17 cellular contexts compared by ENCODE assay signal in the genomic region with DNA sequence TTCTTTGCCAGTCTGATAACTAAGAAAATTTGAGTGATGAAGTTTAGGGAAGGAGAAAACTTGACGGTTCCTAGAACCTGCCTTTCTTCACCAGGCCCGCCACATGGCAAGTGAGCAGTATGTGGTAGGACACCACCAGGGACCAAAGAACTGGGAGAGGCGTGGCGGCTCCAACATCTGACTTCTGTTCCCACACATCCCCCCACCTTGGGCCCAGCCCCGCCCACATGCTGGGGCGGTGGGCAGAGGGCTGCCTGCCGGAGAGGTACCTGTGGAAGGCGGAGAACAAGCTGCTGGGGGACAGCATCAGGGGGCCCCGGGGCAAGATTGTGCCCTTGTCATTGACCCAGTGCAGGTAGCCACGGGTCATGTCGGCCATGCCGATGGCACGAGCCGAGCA.
DNase-seq lines count a peak whose midpoint lies in the region; ATAC-seq and TF ChIP-seq lines count a peak whose summit lies in the region.
"Had no signal": no experiment of that assay in that cellular context is flagged by ENCODE, and none has a peak within 500 bp of the region (broad histone marks: within the 10 kb centered on the region; RNA-seq: fewer than 3 reads in every experiment).

No MANE protein-coding gene starts in this region.

- no peaks in the 10 kb centered on the region for H3K27me3 Mint-ChIP-seq in stimulated activated naive CD8-positive, alpha-beta T cell treated with anti-CD3 and anti-CD28 coated beads, Interleukin-15, Interleukin-2, amounts not matched to agents 100 ng/mL and 50 ng/mL, for 24 hours
- H3K27me3 Mint-ChIP-seq in WTC11 (ENCODE audit: low read depth) = no peaks in the 10 kb centered on the region
- H3K27me3 Mint-ChIP-seq: CD4-positive, CD25-positive, alpha-beta regulatory T cell had no signal

- no peak overlapping the region for H3K4me3 Mint-ChIP-seq in stimulated activated naive CD8-positive, alpha-beta T cell treated with anti-CD3 and anti-CD28 coated beads, Interleukin-15, Interleukin-2, amounts not matched to agents 100 ng/mL and 50 ng/mL, for 24 hours
- H3K4me3 Mint-ChIP-seq in WTC11 = no peak overlapping the region
- H3K4me3 Mint-ChIP-seq: CD4-positive, CD25-positive, alpha-beta regulatory T cell had no signal

- WGBS in lung, 2 donors = 97% methylated on average over 14 of the region's 14 CpGs

- H3K4me1 Mint-ChIP-seq in stimulated activated naive CD8-positive, alpha-beta T cell treated with anti-CD3 and anti-CD28 coated beads, Interleukin-15, Interleukin-2, amounts not matched to agents 100 ng/mL and 50 ng/mL, for 24 hours (ENCODE audit: low read depth) = peaks cover 12% of the 10 kb centered on the region
- peaks cover 27% of the 10 kb centered on the region for H3K4me1 Mint-ChIP-seq in WTC11

- DNase-seq in stimulated activated naive CD8-positive, alpha-beta T cell treated with anti-CD3 and anti-CD28 coated beads, Interleukin-15, Interleukin-2, amounts not matched to agents 100 U/mL and 50 U/mL, for 24 hours = no peak
- DNase-seq in WTC11 (ENCODE audit: low spot score) (no peak), lung (ENCODE audit: low spot score) (peak; percentile 26), EL (no peak), inferior parietal cortex (ENCODE audit: extremely low spot score) (no peak), GM13977 (ENCODE audit: low spot score) (no peak)
- DNase-seq: CD4-positive, CD25-positive, alpha-beta regulatory T cell; DMS79; HCEC 1CT; MV-4-11; NCI-H1436 treated with DMSO at 0.1 percent for 48 hours; NCI-H2029 treated with DMSO at 0.1 percent for 48 hours; NCI-H2171 treated with DMSO at 0.1 percent for 48 hours; NCI-H748 treated with DMSO at 0.1 percent for 48 hours; PC-9 had no signal

- no peak for TF ChIP-seq CTCF in WTC11 (IDR thresholded peaks at IDR 0.05)
- TF ChIP-seq CTCF in lung (IDR thresholded peaks at IDR 0.05; ENCODE audit: control extremely low read depth, extremely low read depth) = no peak
- no peak for TF ChIP-seq CTCF in GM13977 (IDR thresholded peaks at IDR 0.05; ENCODE audit: extremely low read depth, insufficient read depth, missing control alignments)

- H3K36me3 Mint-ChIP-seq in stimulated activated naive CD8-positive, alpha-beta T cell treated with anti-CD3 and anti-CD28 coated beads, Interleukin-15, Interleukin-2, amounts not matched to agents 100 ng/mL and 50 ng/mL, for 24 hours (ENCODE audit: low read depth) = peaks cover 80% of the 10 kb centered on the region
- peaks cover 51% of the 10 kb centered on the region for H3K36me3 Mint-ChIP-seq in WTC11

- H3K9me3 Mint-ChIP-seq in stimulated activated naive CD8-positive, alpha-beta T cell treated with anti-CD3 and anti-CD28 coated beads, Interleukin-15, Interleukin-2, amounts not matched to agents 100 ng/mL and 50 ng/mL, for 24 hours = no peaks in the 10 kb centered on the region
- H3K9me3 Mint-ChIP-seq in WTC11 = no peaks in the 10 kb centered on the region
- H3K9me3 Mint-ChIP-seq: CD4-positive, CD25-positive, alpha-beta regulatory T cell had no signal

- no peaks in the 10 kb centered on the region for H3K27me3 ChIP-seq in lung (ENCODE audit: control insufficient read depth, insufficient read depth)
- H3K27me3 ChIP-seq: SJSA1 had no signal

- no peaks in the 10 kb centered on the region for H3K4me1 ChIP-seq in lung (ENCODE audit: control insufficient read depth in 2 of 2, insufficient read depth in 2 of 2, low read length in 2 of 2)
- H3K4me1 ChIP-seq: SJSA1 had no signal

- CTCF ChIA-PET in WTC11 (lab: Charles Lee) = interaction anchor here (0.7 kb wide), 1 partner anchor 156 kb away, joined by 3 read pairs; no protein-coding TSS in a partner anchor

- POLR2A ChIA-PET in WTC11 (lab: Charles Lee) = no interaction called here

- no peak overlapping the region for H3K4me3 ChIP-seq in lung
- H3K4me3 ChIP-seq: PC-9, SJSA1 had no signal

- ATAC-seq in stimulated activated naive CD8-positive, alpha-beta T cell treated with anti-CD3 and anti-CD28 coated beads, Interleukin-15, Interleukin-2, amounts not matched to agents 100 U/mL and 50 U/mL, for 24 hours = no peak
- ATAC-seq in WTC11 (peak; percentile 47), lung (ENCODE audit: insufficient read depth, low FRiP score) (no peak)

- H3K27ac ChIP-seq in lung (ENCODE audit: low read depth in 1 of 2, low read length in 1 of 2) = no peak overlapping the region
- H3K27ac ChIP-seq: PC-9, SJSA1 had no signal

- H3K27ac Mint-ChIP-seq in stimulated activated naive CD8-positive, alpha-beta T cell treated with anti-CD3 and anti-CD28 coated beads, Interleukin-15, Interleukin-2, amounts not matched to agents 100 ng/mL and 50 ng/mL, for 24 hours = peak overlapping the region; percentile 21
- no peak overlapping the region for H3K27ac Mint-ChIP-seq in WTC11

- in situ Hi-C loops in GM13977 (cut with MboI; ENCODE audit: low pct_unique_long_range_greater_than_20kb, low sequenced_read_pairs, unreplicated experiment) = no loop called here

- no peaks in the 10 kb centered on the region for H3K9me3 ChIP-seq in lung (ENCODE audit: control insufficient read depth in 2 of 2, insufficient read depth in 1 of 2, low read length in 1 of 2)
- H3K9me3 ChIP-seq: SJSA1 had no signal

- peaks cover 28 to 58% of the 10 kb centered on the region in 2 donors for H3K36me3 ChIP-seq in lung (ENCODE audit: control insufficient read depth in 2 of 2, insufficient read depth in 2 of 2, low read length in 2 of 2)

TF ChIP-seq in WTC11, 78 proteins besides CTCF, POLR2A, EP300 and RAD21:
- no peak for TF ChIP-seq RORB (CRISPR knock-in tag; IDR thresholded peaks at IDR 0.05)
- no peak for TF ChIP-seq HMGA2 (CRISPR knock-in tag; IDR thresholded peaks at IDR 0.05)
- no peak for TF ChIP-seq NFYB (CRISPR knock-in tag; conservative IDR thresholded peaks at IDR 0.05; ENCODE audit: low read depth)
- TF ChIP-seq NR1H2 (CRISPR knock-in tag; IDR thresholded peaks at IDR 0.05) = no peak
- TF ChIP-seq ATF1 (CRISPR knock-in tag; IDR thresholded peaks at IDR 0.05) = no peak
- TF ChIP-seq, protein P1, sequence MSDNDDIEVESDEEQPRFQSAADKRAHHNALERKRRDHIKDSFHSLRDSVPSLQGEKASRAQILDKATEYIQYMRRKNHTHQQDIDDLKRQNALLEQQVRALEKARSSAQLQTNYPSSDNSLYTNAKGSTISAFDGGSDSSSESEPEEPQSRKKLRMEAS (CRISPR knock-in tag; IDR thresholded peaks at IDR 0.05) = no peak
- no peak for TF ChIP-seq TCF7 (CRISPR knock-in tag; IDR thresholded peaks at IDR 0.05; ENCODE audit: low read depth)
- no peak for TF ChIP-seq ZBTB21 (CRISPR knock-in tag; IDR thresholded peaks at IDR 0.05; ENCODE audit: borderline replicate concordance)
- TF ChIP-seq OVOL2 (CRISPR knock-in tag; IDR thresholded peaks at IDR 0.05; ENCODE audit: borderline replicate concordance) = no peak
